ENCODE assay signal across 11 cellular contexts in genomic region chr2:98917031-98917459, GRCh38. TPM values are rescaled to one million over a fixed set of nuclear protein-coding genes. Genes with fewer than 3 reads are reported as not detected.
A peak's percentile ranks its signal among the peaks of the same experiment; 100 is the strongest.
DNase-seq lines count a peak whose midpoint lies in the region; FAIRE-seq and TF ChIP-seq lines count a peak whose summit lies in the region.
"Had no signal": no experiment of that assay in that cellular context is flagged by ENCODE, and none has a peak within 500 bp of the region (broad histone marks: within the 10 kb centered on the region; RNA-seq: fewer than 3 reads in every experiment).

No MANE protein-coding gene starts in this region.

- intact Hi-C loops in CD14-positive monocyte (cut with micrococcal nuclease) = no loop called here

- H2AFZ ChIP-seq in mesenchymal stem cell (ENCODE audit: low read depth, low read length) = no peak overlapping the region

- peaks cover 0 to 3% of the 10 kb centered on the region in 2 experiments for H3K36me3 ChIP-seq in mesenchymal stem cell (ENCODE audit: control insufficient read depth in 1 of 2, insufficient read depth in 2 of 2, low read depth in 1 of 2, low read length in 2 of 2)

- H3K4ac ChIP-seq in mesenchymal stem cell (ENCODE audit: low read depth in 1 of 2, low read length in 2 of 2) = no peak overlapping the region

- H3K79me1 ChIP-seq in mesenchymal stem cell (replicated peaks; ENCODE audit: low read length, poor library complexity, severe bottlenecking) = no peaks in the 10 kb centered on the region

- TF ChIP-seq CTCF in AG09309 (IDR thresholded peaks at IDR 0.05; ENCODE audit: control insufficient read depth, insufficient read depth, low read depth, low read length, missing control alignments) = no peak
- TF ChIP-seq CTCF in chondrocyte (IDR thresholded peaks at IDR 0.05) = no peak
- TF ChIP-seq CTCF in CD14-positive monocyte (IDR thresholded peaks at IDR 0.05) = no peak
- TF ChIP-seq CTCF in mesothelial cell of epicardium (IDR thresholded peaks at IDR 0.05; ENCODE audit: unreplicated experiment) = no peak

- H3K4me1 ChIP-seq in mesenchymal stem cell (ENCODE audit: control insufficient read depth, insufficient read depth, low read depth, low read length) = peaks cover 25% of the 10 kb centered on the region

- no peak overlapping the region for H3K14ac ChIP-seq in mesenchymal stem cell (ENCODE audit: low read length in 2 of 2)

- H3K27ac Mint-ChIP-seq in chondrocyte (ENCODE audit: unreplicated experiment) = peak overlapping the region; percentile 95
- no peak overlapping the region for H3K27ac Mint-ChIP-seq in CD14-positive monocyte
- H3K27ac Mint-ChIP-seq in mesothelial cell of epicardium = no peak overlapping the region
- H3K27ac Mint-ChIP-seq: CD8-positive, alpha-beta memory T cell had no signal

- no peak overlapping the region for H4K91ac ChIP-seq in mesenchymal stem cell (ENCODE audit: low read length)

- no peak overlapping the region for H4K8ac ChIP-seq in mesenchymal stem cell (ENCODE audit: low read length)

- H3K9ac ChIP-seq in mesenchymal stem cell (ENCODE audit: low read length) = peak overlapping the region; percentile 10

- H3K18ac ChIP-seq in mesenchymal stem cell (ENCODE audit: low read depth in 1 of 2, low read length in 2 of 2) = no peak overlapping the region

- WGBS in mesenchymal stem cell = 23% methylated on average over 2 of the region's 4 CpGs

- peak overlapping the region; percentile 68 for H3K27ac ChIP-seq in mesenchymal stem cell (ENCODE audit: low read length, poor library complexity, severe bottlenecking)

- H3K4me3 Mint-ChIP-seq in chondrocyte (ENCODE audit: unreplicated experiment) (no peak overlapping the region), CD14-positive monocyte (no peak overlapping the region), mesothelial cell of epicardium (no peak overlapping the region)
- H3K4me3 Mint-ChIP-seq: CD8-positive, alpha-beta memory T cell had no signal

- H2AK5ac ChIP-seq in mesenchymal stem cell (ENCODE audit: low read length, severe bottlenecking) = no peak overlapping the region

- H3K4me2 ChIP-seq in mesenchymal stem cell (ENCODE audit: low read length, poor library complexity, severe bottlenecking) = no peak overlapping the region

- no peak overlapping the region for H2BK15ac ChIP-seq in mesenchymal stem cell (ENCODE audit: low read depth, poor library complexity, severe bottlenecking)

- H3K27me3 Mint-ChIP-seq in chondrocyte (ENCODE audit: low read depth) (no peaks in the 10 kb centered on the region), CD14-positive monocyte (ENCODE audit: low read depth in 3 of 3) (peaks cover 0 to 12% (median 6%) of the 10 kb centered on the region in 3 donors), mesothelial cell of epicardium (ENCODE audit: low read depth) (peaks cover 34% of the 10 kb centered on the region)

- no peak overlapping the region for H2BK5ac ChIP-seq in mesenchymal stem cell (ENCODE audit: low read depth, low read length, poor library complexity, severe bottlenecking)

- peaks cover 0 to 13% of the 10 kb centered on the region in 2 experiments for H3K27me3 ChIP-seq in mesenchymal stem cell (ENCODE audit: control insufficient read depth in 1 of 2, insufficient read depth in 1 of 2, low read length in 2 of 2)

- H3K9me3 Mint-ChIP-seq in chondrocyte (ENCODE audit: low read depth) (no peaks in the 10 kb centered on the region), CD14-positive monocyte (no peaks in the 10 kb centered on the region), mesothelial cell of epicardium (peaks cover 3% of the 10 kb centered on the region)
- H3K9me3 Mint-ChIP-seq: CD8-positive, alpha-beta memory T cell had no signal

- no peak overlapping the region for H2BK120ac ChIP-seq in mesenchymal stem cell (ENCODE audit: low read depth, low read length)

- peak; percentile 76 for FAIRE-seq in HTR-8/SVneo (lab: Jason Lieb, UNC)
- FAIRE-seq: small intestine had no signal

- H3K36me3 Mint-ChIP-seq in chondrocyte (ENCODE audit: low read depth) (no peaks in the 10 kb centered on the region), CD14-positive monocyte (no peaks in the 10 kb centered on the region), mesothelial cell of epicardium (no peaks in the 10 kb centered on the region)

- DNase-seq in AG09309 (ENCODE audit: low read depth) = peak; percentile 72
- DNase-seq in HTR-8/SVneo (ENCODE audit: insufficient read length, low spot score) = peak; percentile 83
- no peak for DNase-seq in chondrocyte (ENCODE audit: low spot score)
- DNase-seq in mesenchymal stem cell = peak; percentile 47
- DNase-seq in SKM-1 (lab: John Stamatoyannopoulos, UW; ENCODE audit: unreplicated experiment) = no peak
- no peak for DNase-seq in CD14-positive monocyte (ENCODE audit: low spot score)
- DNase-seq in activated CD8-positive, alpha-beta memory T cell treated with anti-CD3 and anti-CD28 coated beads, Interleukin-2, amount 50 U/mL, for 4 hours = no peak
- DNase-seq in mesothelial cell of epicardium (ENCODE audit: low spot score in 2 of 2, unreplicated experiment in 2 of 2) = no peak
- DNase-seq: activated T-cell treated with anti-CD3 and anti-CD28 coated beads, Interleukin-2, amount 50 U/mL, for 1 hour; CD8-positive, alpha-beta memory T cell; small intestine had no signal

- no peaks in the 10 kb centered on the region for H3K9me3 ChIP-seq in mesenchymal stem cell (ENCODE audit: control insufficient read depth, low read length)

- H3K4me3 ChIP-seq in AG09309 (ENCODE audit: control insufficient read depth, low read depth, low read length) (no peak overlapping the region), mesenchymal stem cell (ENCODE audit: insufficient read depth in 1 of 2, low read depth in 1 of 2, low read length in 2 of 2) (no peak overlapping the region)

- H3K4me1 Mint-ChIP-seq in chondrocyte (ENCODE audit: low read depth) (peaks cover 65% of the 10 kb centered on the region), CD14-positive monocyte (no peaks in the 10 kb centered on the region), mesothelial cell of epicardium (peaks cover 3% of the 10 kb centered on the region)

- no peak overlapping the region for H2BK12ac ChIP-seq in mesenchymal stem cell (ENCODE audit: low read length in 2 of 2)

- no peak overlapping the region for H3K23ac ChIP-seq in mesenchymal stem cell (ENCODE audit: low read length in 2 of 2)

RNA-seq across cellular contexts. Expression of gene CRACDL, which starts 19.0 kb away (rescaled TPM):
- total RNA-seq in chondrocyte (17.0 to 50.4 TPM (median 19.9 TPM) in 3 replicates), mesothelial cell of epicardium (1.1 to 1.7 TPM (median 1.7 TPM) in 3 replicates)
- not detected for polyA plus RNA-seq in mesenchymal stem cell (2013, experiment 1 of 2)
- polyA plus RNA-seq in mesenchymal stem cell (2013, experiment 2 of 2) = not detected
- under 1 TPM; 0.28 to 0.35 TPM for polyA plus RNA-seq in CD14-positive monocyte

Comparison
In these comparisons a context has a peak if more than half of its experiments do, and no peak if none do; other contexts are left out.
1. DNase-seq: peak in AG09309 (single experiment), HTR-8/SVneo (single experiment) and mesenchymal stem cell (single experiment); none in chondrocyte (single experiment), SKM-1 (single experiment), CD14-positive monocyte (single experiment), activated CD8-positive, alpha-beta memory T cell treated with anti-CD3 and anti-CD28 coated beads, Interleukin-2, amount 50 U/mL, for 4 hours (single experiment) and mesothelial cell of epicardium (0 of 2).